In genomic region chr6:148398244-148398643, GRCh38 we compare ENCODE assay signal across 17 cellular contexts. TPM values are rescaled to one million over a fixed set of nuclear protein-coding genes. Genes with fewer than 3 reads are reported as not detected.
DNase-seq lines count a peak whose midpoint lies in the region; ATAC-seq and TF ChIP-seq lines count a peak whose summit lies in the region.
"Had no signal": no experiment of that assay in that cellular context is flagged by ENCODE, and none has a peak within 500 bp of the region (broad histone marks: within the 10 kb centered on the region; RNA-seq: fewer than 3 reads in every experiment).

No MANE protein-coding gene starts in this region.

- TF ChIP-seq CTCF in left ventricle myocardium inferior (IDR thresholded peaks at IDR 0.05; ENCODE audit: borderline replicate concordance) (no peak), right atrium auricular region (IDR thresholded peaks at IDR 0.05) (no peak), psoas muscle (IDR thresholded peaks at IDR 0.05) (no peak), upper lobe of right lung (IDR thresholded peaks at IDR 0.05) (no peak)

- intact Hi-C loops in left ventricle myocardium inferior (cut with micrococcal nuclease) (no loop called here), Right ventricle myocardium superior (cut with DNase I) (no loop called here), psoas muscle (cut with DNase I) (loop anchor here in 1 of 2 donors (10.0 kb wide), 1 partner anchor 53 kb away; the partner anchor contains the start of gene SASH1), upper lobe of right lung (cut with DNase I) (no loop called here)

- no peaks in the 10 kb centered on the region for H3K4me1 Mint-ChIP-seq in immature natural killer cell
- H3K4me1 Mint-ChIP-seq: activated CD4-positive, alpha-beta T cell treated with anti-CD3 and anti-CD28 coated beads for 36 hours; activated naive CD8-positive, alpha-beta T cell treated with anti-CD3 and anti-CD28 coated beads for 36 hours; stimulated activated naive B cell treated with anti-CD40 and anti-IgM and Interleukin-4, amounts not matched to agents 10 μg/mL and 1 μg/mL and 100 μg/mL, for 72 hours had no signal

- no peaks in the 10 kb centered on the region for H3K27me3 ChIP-seq in left ventricle myocardium inferior (ENCODE audit: low read depth)
- no peaks in the 10 kb centered on the region for H3K27me3 ChIP-seq in right atrium auricular region
- H3K27me3 ChIP-seq in psoas muscle (ENCODE audit: insufficient read depth in 3 of 3, low read length in 2 of 3): no peaks in the 10 kb centered on the region
- no peaks in the 10 kb centered on the region for H3K27me3 ChIP-seq in upper lobe of right lung
- H3K27me3 ChIP-seq: BLaER1 had no signal

- H3K36me3 Mint-ChIP-seq in immature natural killer cell: no peaks in the 10 kb centered on the region
- H3K36me3 Mint-ChIP-seq: activated naive CD8-positive, alpha-beta T cell treated with anti-CD3 and anti-CD28 coated beads for 36 hours; stimulated activated naive B cell treated with anti-CD40 and anti-IgM and Interleukin-4, amounts not matched to agents 10 μg/mL and 1 μg/mL and 100 μg/mL, for 72 hours had no signal

- no peak overlapping the region for H3K4me3 Mint-ChIP-seq in immature natural killer cell
- H3K4me3 Mint-ChIP-seq: activated CD4-positive, alpha-beta T cell treated with anti-CD3 and anti-CD28 coated beads for 36 hours; activated naive CD8-positive, alpha-beta T cell treated with anti-CD3 and anti-CD28 coated beads for 36 hours; activated T-helper 1 cell treated with anti-CD3 and anti-CD28 coated beads, Interleukin-12 subunit alpha, Interleukin-12 subunit beta, Interleukin-2, Interleukin-4 antibody, amounts not matched to agents 30 ng/mL and 10 ng/mL and 1 ng/mL, durations not matched to agents 14 hours and 24 hours and 36 hours; nephron progenitor cell; stimulated activated naive B cell treated with anti-CD40 and anti-IgM and Interleukin-4, amounts not matched to agents 10 μg/mL and 1 μg/mL and 100 μg/mL, for 72 hours had no signal

- DNase-seq in left ventricle myocardium inferior (no peak), Right ventricle myocardium superior (no peak), right atrium auricular region (ENCODE audit: low spot score) (peak; percentile 43), psoas muscle (no peak), upper lobe of right lung (no peak), immature natural killer cell (no peak), A172 (ENCODE audit: low spot score) (no peak)
- DNase-seq: activated CD4-positive, alpha-beta T cell treated with anti-CD3 and anti-CD28 coated beads for 36 hours; activated naive CD8-positive, alpha-beta T cell treated with anti-CD3 and anti-CD28 coated beads for 36 hours; erythroblast; nephron progenitor cell; stimulated activated naive B cell treated with anti-CD40 and anti-IgM and Interleukin-4, amounts not matched to agents 10 μg/mL and 1 μg/mL and 100 μg/mL, for 72 hours had no signal

- H3K4me1 ChIP-seq in left ventricle myocardium inferior (peaks cover 94% of the 10 kb centered on the region), right atrium auricular region (peaks cover 0 to 55% of the 10 kb centered on the region in 2 donors), psoas muscle (peaks cover 15% of the 10 kb centered on the region), upper lobe of right lung (peaks cover 41% of the 10 kb centered on the region)
- H3K4me1 ChIP-seq: A549, BLaER1 had no signal

- ATAC-seq in Right ventricle myocardium superior (ENCODE audit: poor library complexity) (no peak), psoas muscle (no peak), upper lobe of right lung (no peak), HG03521 (IDR thresholded peaks at IDR 0.05; ENCODE audit: unreplicated experiment) (no peak)
- ATAC-seq: A549; activated CD4-positive, alpha-beta T cell treated with anti-CD3 and anti-CD28 coated beads for 36 hours; stimulated activated naive B cell treated with anti-CD40 and anti-IgM and Interleukin-4, amounts not matched to agents 10 μg/mL and 1 μg/mL and 100 μg/mL, for 72 hours had no signal

- 44 to 82% (median 72%) methylated on average over 6 of the region's 6 CpGs for WGBS in psoas muscle, 3 donors

- H3K4me3 ChIP-seq in left ventricle myocardium inferior: no peak overlapping the region
- no peak overlapping the region for H3K4me3 ChIP-seq in right atrium auricular region
- H3K4me3 ChIP-seq in psoas muscle: no peak overlapping the region
- H3K4me3 ChIP-seq in upper lobe of right lung: no peak overlapping the region
- H3K4me3 ChIP-seq: A549, BLaER1 had no signal

- H3K36me3 ChIP-seq in left ventricle myocardium inferior (no peaks in the 10 kb centered on the region), right atrium auricular region (no peaks in the 10 kb centered on the region), psoas muscle (ENCODE audit: insufficient read depth in 1 of 2, low read depth in 1 of 2) (no peaks in the 10 kb centered on the region), upper lobe of right lung (no peaks in the 10 kb centered on the region)
- H3K36me3 ChIP-seq: BLaER1 had no signal

- H3K27ac Mint-ChIP-seq in immature natural killer cell: no peak overlapping the region
- H3K27ac Mint-ChIP-seq: activated CD4-positive, alpha-beta T cell treated with anti-CD3 and anti-CD28 coated beads for 36 hours; activated naive CD8-positive, alpha-beta T cell treated with anti-CD3 and anti-CD28 coated beads for 36 hours; activated T-helper 1 cell treated with anti-CD3 and anti-CD28 coated beads, Interleukin-12 subunit alpha, Interleukin-12 subunit beta, Interleukin-2, Interleukin-4 antibody, amounts not matched to agents 30 ng/mL and 10 ng/mL and 1 ng/mL, durations not matched to agents 14 hours and 24 hours and 36 hours; stimulated activated naive B cell treated with anti-CD40 and anti-IgM and Interleukin-4, amounts not matched to agents 10 μg/mL and 1 μg/mL and 100 μg/mL, for 72 hours had no signal

- H3K9me3 ChIP-seq in left ventricle myocardium inferior (replicated peaks) (no peaks in the 10 kb centered on the region), right atrium auricular region (no peaks in the 10 kb centered on the region), psoas muscle (no peaks in the 10 kb centered on the region), upper lobe of right lung (no peaks in the 10 kb centered on the region)
- H3K9me3 ChIP-seq: A549, BLaER1 had no signal

- peaks cover 0 to 4% (median 0%) of the 10 kb centered on the region in 6 donors for H3K9me3 Mint-ChIP-seq in immature natural killer cell
- H3K9me3 Mint-ChIP-seq: activated naive CD8-positive, alpha-beta T cell treated with anti-CD3 and anti-CD28 coated beads for 36 hours; activated T-helper 1 cell treated with anti-CD3 and anti-CD28 coated beads, Interleukin-12 subunit alpha, Interleukin-12 subunit beta, Interleukin-2, Interleukin-4 antibody, amounts not matched to agents 30 ng/mL and 10 ng/mL and 1 ng/mL, durations not matched to agents 14 hours and 24 hours and 36 hours; nephron progenitor cell; stimulated activated naive B cell treated with anti-CD40 and anti-IgM and Interleukin-4, amounts not matched to agents 10 μg/mL and 1 μg/mL and 100 μg/mL, for 72 hours had no signal

- H3K27me3 Mint-ChIP-seq in immature natural killer cell (ENCODE audit: low read depth in 3 of 3): peaks cover 1 to 13% (median 2%) of the 10 kb centered on the region in 3 donors

- H3K27ac ChIP-seq in left ventricle myocardium inferior (replicated peaks) (peak overlapping the region; percentile 81), right atrium auricular region (peak overlapping the region; percentile 28 to 51), psoas muscle (peak overlapping the region; percentile 21), upper lobe of right lung (peak overlapping the region; percentile 63)
- H3K27ac ChIP-seq: A549, BLaER1, RWPE1 had no signal

RNA-seq across cellular contexts. Expression of gene SASH1, which starts 55.6 kb away (rescaled TPM):
- total RNA-seq in left ventricle myocardium inferior (22.5 TPM), Right ventricle myocardium superior (35.8 TPM), right atrium auricular region (10 to 100 TPM; 39.0 to 42.3 TPM), psoas muscle (10 to 100 TPM; 13.0 to 26.1 (median 23.0) TPM), upper lobe of right lung (108 TPM)
- polyA plus RNA-seq in psoas muscle (1 to 10 TPM; 5.0 to 6.1 (median 5.1) TPM), immature natural killer cell (not detected)
- total RNA-seq in A172 (2014; rRNA removed; shearing (Covaris generic)): 6.8 and 7.1 TPM in 2 replicates

Comparison
In these comparisons a context has a peak if more than half of its experiments do, and no peak if none do; other contexts are left out.
1. H3K27ac ChIP-seq: peak in every context shown above with its lines; median percentile 81 in left ventricle myocardium inferior; 63 in upper lobe of right lung; 40 in right atrium auricular region; 21 in psoas muscle.